In the genomic region with DNA sequence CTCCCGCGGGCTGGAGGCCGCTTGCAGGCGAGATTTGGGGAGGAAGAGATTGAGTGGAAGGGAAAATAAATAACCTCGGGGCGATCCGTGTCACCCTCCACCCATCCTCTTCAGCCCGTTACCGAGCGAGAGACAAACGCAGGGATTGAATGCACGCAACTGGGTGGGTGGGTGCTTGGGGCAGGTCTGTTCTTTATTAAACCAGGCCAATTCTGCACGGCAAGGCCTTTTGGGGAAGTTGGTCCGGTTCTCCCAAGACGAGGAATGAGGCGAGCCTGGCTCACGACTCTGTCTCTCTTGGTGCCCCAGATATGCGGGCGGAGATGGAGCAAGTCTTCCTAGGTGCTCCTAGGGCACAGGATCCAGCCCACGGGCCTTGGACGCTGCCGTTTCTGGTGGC, we compare ENCODE assay signal across 8 cellular contexts. TPM values are rescaled to one million over a fixed set of nuclear protein-coding genes. Genes with fewer than 3 reads are reported as not detected.
DNase-seq lines count a peak whose midpoint lies in the region; ATAC-seq and TF ChIP-seq lines count a peak whose summit lies in the region.

No MANE protein-coding gene starts in this region.

- peak overlapping the region; percentile 90 for H3K27ac Mint-ChIP-seq in stimulated activated naive B cell treated with anti-CD40 and anti-IgM and Interleukin-4, amounts not matched to agents 10 μg/mL and 1 μg/mL and 100 μg/mL, for 72 hours

- peak overlapping the region; percentile 93 to 97 for H3K4me3 Mint-ChIP-seq in stimulated activated naive B cell treated with anti-CD40 and anti-IgM and Interleukin-4, amounts not matched to agents 10 μg/mL and 1 μg/mL and 100 μg/mL, for 72 hours

- no peaks in the 10 kb centered on the region for H3K9me3 Mint-ChIP-seq in stimulated activated naive B cell treated with anti-CD40 and anti-IgM and Interleukin-4, amounts not matched to agents 10 μg/mL and 1 μg/mL and 100 μg/mL, for 72 hours

- H3K4me3 ChIP-seq in fibroblast of villous mesenchyme (ENCODE audit: low read depth, low read length), result peak overlapping the region; percentile 65

- H3K27me3 Mint-ChIP-seq in stimulated activated naive B cell treated with anti-CD40 and anti-IgM and Interleukin-4, amounts not matched to agents 10 μg/mL and 1 μg/mL and 100 μg/mL, for 72 hours, result peaks cover 71 to 94% of the 10 kb centered on the region in 2 donors

- no peak for TF ChIP-seq CTCF in fibroblast of villous mesenchyme (IDR thresholded peaks at IDR 0.05; ENCODE audit: insufficient read depth, low read depth, low read length)

- peaks cover 30 to 49% of the 10 kb centered on the region in 2 donors for H3K4me1 Mint-ChIP-seq in stimulated activated naive B cell treated with anti-CD40 and anti-IgM and Interleukin-4, amounts not matched to agents 10 μg/mL and 1 μg/mL and 100 μg/mL, for 72 hours

- peak; percentile 12 to 34 for ATAC-seq in stimulated activated naive B cell treated with anti-CD40 and anti-IgM and Interleukin-4, amounts not matched to agents 10 μg/mL and 1 μg/mL and 100 μg/mL, for 72 hours (replicated peaks)
- no peak for ATAC-seq in HG03460 (IDR thresholded peaks at IDR 0.05; ENCODE audit: unreplicated experiment)
- ATAC-seq in GM21528 (IDR thresholded peaks at IDR 0.05; ENCODE audit: low FRiP score, unreplicated experiment), result no peak

- peaks cover 2 to 7% of the 10 kb centered on the region in 2 donors for H3K36me3 Mint-ChIP-seq in stimulated activated naive B cell treated with anti-CD40 and anti-IgM and Interleukin-4, amounts not matched to agents 10 μg/mL and 1 μg/mL and 100 μg/mL, for 72 hours

- DNase-seq in NCI-H2196 (lab: John Stamatoyannopoulos, UW; ENCODE audit: unreplicated experiment) (peak; percentile 26), NCI-H2196 treated with DMSO at 0.1 percent for 48 hours (lab: John Stamatoyannopoulos, UW; ENCODE audit: unreplicated experiment) (no peak), SHP77 treated with DMSO at 0.1 percent for 48 hours (lab: John Stamatoyannopoulos, UW) (peak; percentile 40), fibroblast of villous mesenchyme (ENCODE audit: low read depth) (no peak)
- DNase-seq in stimulated activated naive B cell treated with anti-CD40 and anti-IgM and Interleukin-4, amounts not matched to agents 10 μg/mL and 1 μg/mL and 100 μg/mL, for 72 hours, result no peak
- no peak for DNase-seq in stimulated activated CD4-positive, alpha-beta T cell treated with anti-CD3 and anti-CD28 coated beads, Interleukin-4, amount 100 ng/mL, for 1 hour

RNA-seq across cellular contexts. Expression of a gene that starts 0.4 kb away (rescaled TPM):
- total RNA-seq in fibroblast of villous mesenchyme, result 1.7 and 2.6 TPM in 2 replicates

RNA-seq across cellular contexts. Expression of a gene that starts 3.9 kb away (rescaled TPM):
- not detected in 2 replicates for total RNA-seq in fibroblast of villous mesenchyme

RNA-seq across cellular contexts. Expression of a gene that starts 6.4 kb away (rescaled TPM):
- 1.3 and 1.6 TPM in 2 replicates for total RNA-seq in fibroblast of villous mesenchyme

RNA-seq across cellular contexts. Expression of a gene that starts 14.9 kb away (rescaled TPM):
- total RNA-seq in fibroblast of villous mesenchyme, result not detected in 2 replicates

RNA-seq across cellular contexts. Expression of a gene that starts 17.6 kb away (rescaled TPM):
- total RNA-seq in fibroblast of villous mesenchyme, result 0.32 and 0.43 TPM in 2 replicates

Comparison
In these comparisons a context has a peak if more than half of its experiments do, and no peak if none do; other contexts are left out.
1. DNase-seq: peak in NCI-H2196 (single experiment) and SHP77 treated with DMSO at 0.1 percent for 48 hours (single experiment); none in NCI-H2196 treated with DMSO at 0.1 percent for 48 hours (single experiment), fibroblast of villous mesenchyme (single experiment), stimulated activated naive B cell treated with anti-CD40 and anti-IgM and Interleukin-4, amounts not matched to agents 10 μg/mL and 1 μg/mL and 100 μg/mL, for 72 hours (single experiment) and stimulated activated CD4-positive, alpha-beta T cell treated with anti-CD3 and anti-CD28 coated beads, Interleukin-4, amount 100 ng/mL, for 1 hour (single experiment).
2. ATAC-seq: peak in stimulated activated naive B cell treated with anti-CD40 and anti-IgM and Interleukin-4, amounts not matched to agents 10 μg/mL and 1 μg/mL and 100 μg/mL, for 72 hours (2 of 2); none in HG03460 (single experiment) and GM21528 (single experiment).